13 cellular contexts compared by ENCODE assay signal in the genomic region with DNA sequence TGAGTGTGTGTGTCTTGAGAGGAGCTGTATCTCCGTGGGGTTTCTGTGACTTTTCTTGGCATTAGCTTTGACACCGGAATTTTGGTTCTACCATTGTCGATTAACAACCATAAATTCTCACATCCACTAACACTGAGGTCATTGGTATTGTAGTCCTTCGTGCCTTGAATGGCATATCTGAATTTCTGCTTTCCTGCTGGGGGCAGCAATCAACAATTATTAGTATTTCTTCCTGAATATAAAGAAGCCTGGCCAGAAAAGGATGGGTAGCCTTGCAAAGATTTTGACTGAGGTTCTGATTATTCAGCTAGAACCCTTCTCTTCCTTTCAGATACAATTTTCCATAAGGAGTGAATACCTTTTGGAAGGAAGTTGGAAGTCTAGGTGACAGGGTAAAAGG. TPM values are rescaled to one million over a fixed set of nuclear protein-coding genes. Genes with fewer than 3 reads are reported as not detected.
DNase-seq lines count a peak whose midpoint lies in the region; ATAC-seq and TF ChIP-seq lines count a peak whose summit lies in the region.
"Had no signal": no experiment of that assay in that cellular context is flagged by ENCODE, and none has a peak within 500 bp of the region (broad histone marks: within the 10 kb centered on the region; RNA-seq: fewer than 3 reads in every experiment).

No MANE protein-coding gene starts in this region.

- no peaks in the 10 kb centered on the region for H3K9me2 ChIP-seq in MM.1S (replicated peaks; ENCODE audit: insufficient read depth, low read length)

- peak; percentile 41 for DNase-seq in EL
- DNase-seq in LHCN-M2 (ENCODE audit: low read depth), result peak; percentile 55
- DNase-seq in brain microvascular endothelial cell, result no peak
- DNase-seq in naive B cell, result peak; percentile 6
- DNase-seq in MM.1S, result no peak
- no peak for DNase-seq in stimulated activated CD8-positive, alpha-beta memory T cell treated with anti-CD3 and anti-CD28 coated beads, Interleukin-4, amount 100 ng/mL, for 48 hours
- DNase-seq: caudate nucleus, NCI-H1417 treated with DMSO at 0.1 percent for 48 hours had no signal

- in situ Hi-C loops in brain microvascular endothelial cell (cut with HindIII; ENCODE audit: low pct_ligation_motif_present, low sequenced_read_pairs), result no loop called here

- peak in 1 of 2 donors; percentile 27 for ATAC-seq in naive B cell (ENCODE audit: low read depth in 2 of 2)
- ATAC-seq in HG03378 (IDR thresholded peaks at IDR 0.05; ENCODE audit: unreplicated experiment), result no peak
- ATAC-seq: gastroesophageal sphincter, Panc1 had no signal

- H3F3A ChIP-seq in MM.1S (ENCODE audit: insufficient read depth, low read length), result no peaks in the 10 kb centered on the region

- H3K27ac Mint-ChIP-seq in naive B cell, result no peak overlapping the region

- no peak overlapping the region for H3K4me3 Mint-ChIP-seq in naive B cell

- H3K9me3 ChIP-seq in MM.1S (replicated peaks; ENCODE audit: insufficient read depth, low read length), result no peaks in the 10 kb centered on the region; the same call in 1 of the 2 replicates
- H3K9me3 ChIP-seq: gastroesophageal sphincter, tibial nerve had no signal

- H3K4me2 ChIP-seq in MM.1S (ENCODE audit: low read depth, low read length), result no peak overlapping the region

- peaks cover 0 to 29% (median 0%) of the 10 kb centered on the region in 3 donors for H3K4me1 Mint-ChIP-seq in naive B cell

- H3K36me3 ChIP-seq in brain microvascular endothelial cell (replicated peaks) (no peaks in the 10 kb centered on the region), MM.1S (replicated peaks; ENCODE audit: insufficient read depth, low read length) (no peaks in the 10 kb centered on the region)
- H3K36me3 ChIP-seq: gastroesophageal sphincter, tibial nerve had no signal

- H3K27me3 ChIP-seq in brain microvascular endothelial cell (replicated peaks) (no peaks in the 10 kb centered on the region), MM.1S (replicated peaks; ENCODE audit: insufficient read depth, low read length) (no peaks in the 10 kb centered on the region)
- H3K27me3 ChIP-seq: gastroesophageal sphincter, tibial nerve had no signal

- H3K36me3 Mint-ChIP-seq in naive B cell, result no peaks in the 10 kb centered on the region

- no peak overlapping the region for H3K4me3 ChIP-seq in brain microvascular endothelial cell (ENCODE audit: low read depth, low read length)
- no peak overlapping the region for H3K4me3 ChIP-seq in MM.1S (ENCODE audit: low read length)
- H3K4me3 ChIP-seq: gastroesophageal sphincter, tibial nerve had no signal

- H3K27ac ChIP-seq in brain microvascular endothelial cell (no peak overlapping the region), MM.1S (ENCODE audit: low read length) (no peak overlapping the region)
- H3K27ac ChIP-seq: gastroesophageal sphincter, tibial nerve had no signal

- no peaks in the 10 kb centered on the region for H4K20me1 ChIP-seq in MM.1S (ENCODE audit: insufficient read depth, low read length)

- H3K79me2 ChIP-seq in MM.1S (ENCODE audit: low read length), result no peaks in the 10 kb centered on the region

- H3K27me3 Mint-ChIP-seq in naive B cell, result no peaks in the 10 kb centered on the region

- no peak overlapping the region for H2AFZ ChIP-seq in MM.1S (ENCODE audit: low read length)

- no peaks in the 10 kb centered on the region for H3K4me1 ChIP-seq in MM.1S (ENCODE audit: low read length)
- H3K4me1 ChIP-seq: gastroesophageal sphincter, tibial nerve had no signal

- TF ChIP-seq CTCF in brain microvascular endothelial cell (IDR thresholded peaks at IDR 0.05; ENCODE audit: low read depth, low read length, missing control alignments) (peak; percentile 23), MM.1S (IDR thresholded peaks at IDR 0.05; ENCODE audit: low read length) (no peak)

- no peaks in the 10 kb centered on the region for H3K9me3 Mint-ChIP-seq in naive B cell

- H3K9ac ChIP-seq in MM.1S (ENCODE audit: low read length), result no peak overlapping the region

RNA-seq across cellular contexts. Expression of a gene that starts 33.5 kb away (rescaled TPM):
- 0.26 TPM in 1 of 2 replicates, not detected in the other for total RNA-seq in LHCN-M2 (2014; rRNA removed)
- 0.04 TPM for polyA plus RNA-seq in LHCN-M2 (2012)
- not detected for polyA plus RNA-seq in naive B cell (ENCODE audit: low read depth in 6 of 6)
- total RNA-seq: gastroesophageal sphincter, pulmonary artery endothelial cell, tibial nerve had no signal

Comparison
In these comparisons a context has a peak if more than half of its experiments do, and no peak if none do; other contexts are left out.
1. DNase-seq: peak in EL (single experiment), LHCN-M2 (single experiment) and naive B cell (single experiment); none in brain microvascular endothelial cell (single experiment), MM.1S (single experiment) and stimulated activated CD8-positive, alpha-beta memory T cell treated with anti-CD3 and anti-CD28 coated beads, Interleukin-4, amount 100 ng/mL, for 48 hours (single experiment).